ENCODE assay signal across 8 cellular contexts in genomic region chr20:43537921-43538854, GRCh38. TPM values are rescaled to one million over a fixed set of nuclear protein-coding genes. Genes with fewer than 3 reads are reported as not detected.
DNase-seq lines count a peak whose midpoint lies in the region; ATAC-seq, FAIRE-seq and TF ChIP-seq lines count a peak whose summit lies in the region.

No MANE protein-coding gene starts in this region.

- intact Hi-C loops in right cardiac atrium (cut with DNase I), result loop anchor here in 2 of 4 donors (10.0 kb wide), 2 partner anchors 537 to 547 kb away; no protein-coding TSS in a partner anchor

- FAIRE-seq in astrocyte (lab: Jason Lieb, UNC), result peak; percentile 23

- H3K27ac ChIP-seq in astrocyte (ENCODE audit: low read depth, low read length), result no peak overlapping the region
- H3K27ac ChIP-seq in right cardiac atrium (ENCODE audit: low read length), result no peak overlapping the region

- 24% methylated on average over 4 of the region's 4 CpGs for WGBS in right cardiac atrium

- H3K4me3 Mint-ChIP-seq in astrocyte (ENCODE audit: unreplicated experiment), result no peak overlapping the region

- no peaks in the 10 kb centered on the region for H3K27me3 ChIP-seq in astrocyte (ENCODE audit: insufficient read depth, low read length)
- no peaks in the 10 kb centered on the region for H3K27me3 ChIP-seq in right cardiac atrium (ENCODE audit: control insufficient read depth, insufficient read depth)

- peak; percentile 95 for TF ChIP-seq CTCF in astrocyte (IDR thresholded peaks at IDR 0.05; ENCODE audit: insufficient read depth, low read depth, low read length)

- peaks cover 5% of the 10 kb centered on the region for H3K27me3 Mint-ChIP-seq in astrocyte (ENCODE audit: low read depth, unreplicated experiment)

- H3K4me3 ChIP-seq in astrocyte (ENCODE audit: insufficient read depth, low read depth, low read length) (no peak overlapping the region), right cardiac atrium (ENCODE audit: low read length) (no peak overlapping the region)

- peaks cover 2% of the 10 kb centered on the region for H3K9me3 Mint-ChIP-seq in astrocyte (ENCODE audit: unreplicated experiment)

- no peaks in the 10 kb centered on the region for H3K4me1 ChIP-seq in astrocyte (ENCODE audit: insufficient read depth, low read length)
- H3K4me1 ChIP-seq in right cardiac atrium (ENCODE audit: control insufficient read depth, insufficient read depth, low read length), result no peaks in the 10 kb centered on the region

- no peaks in the 10 kb centered on the region for H3K79me2 ChIP-seq in astrocyte (ENCODE audit: insufficient read depth, low read length)

- no peak overlapping the region for H3K9ac ChIP-seq in astrocyte (ENCODE audit: low read length)

- H3K27ac Mint-ChIP-seq in astrocyte (ENCODE audit: unreplicated experiment), result no peak overlapping the region

- no peak overlapping the region for H2AFZ ChIP-seq in astrocyte (ENCODE audit: low read depth, low read length)

- peaks cover 7% of the 10 kb centered on the region for H4K20me1 ChIP-seq in astrocyte (ENCODE audit: insufficient read depth, low read length)

- DNase-seq in ELF-1 (ENCODE audit: low read depth, low spot score) (peak; percentile 51), LoVo (ENCODE audit: low spot score) (peak; percentile 43), SKM-1 treated with dmso at 0.1 percent for 144 hours (lab: John Stamatoyannopoulos, UW; ENCODE audit: unreplicated experiment) (peak; percentile 63), astrocyte (ENCODE audit: low read depth) (peak; percentile 27), right cardiac atrium (peak; percentile 61 to 87 (median 75)), retina (peak; percentile 67)

- ATAC-seq in right cardiac atrium, result peak; percentile 68 to 73
- ATAC-seq in HG02623 (IDR thresholded peaks at IDR 0.05; ENCODE audit: unreplicated experiment), result no peak
- no peak for ATAC-seq in GM21717 (IDR thresholded peaks at IDR 0.05; ENCODE audit: unreplicated experiment)

- H3K9me3 ChIP-seq in astrocyte (ENCODE audit: insufficient read depth, low read depth, low read length) (no peaks in the 10 kb centered on the region), right cardiac atrium (ENCODE audit: control insufficient read depth, low read length) (no peaks in the 10 kb centered on the region)

- H3K36me3 Mint-ChIP-seq in astrocyte (ENCODE audit: low read depth, unreplicated experiment), result peaks cover 14% of the 10 kb centered on the region

- no peak overlapping the region for H3K4me2 ChIP-seq in astrocyte (ENCODE audit: low read length)

- H3K36me3 ChIP-seq in astrocyte (ENCODE audit: insufficient read depth, low read length), result no peaks in the 10 kb centered on the region

- H3K4me1 Mint-ChIP-seq in astrocyte (ENCODE audit: low read depth, unreplicated experiment), result peaks cover 2% of the 10 kb centered on the region

RNA-seq across cellular contexts. Expression of gene SGK2, which starts 20.6 kb away (rescaled TPM):
- total RNA-seq in astrocyte (0.64 and 1.0 TPM in 2 replicates), right cardiac atrium (1 to 10 TPM in 1 of 4 donors, under 1 TPM in 2, not detected in 1; 0.21 to 2.9 (median 0.23) TPM)
- polyA plus RNA-seq in right cardiac atrium, result 3.6 TPM

RNA-seq across cellular contexts. Expression of gene L3MBTL1, which starts 30.7 kb away (rescaled TPM):
- total RNA-seq in astrocyte (8.4 and 13.0 TPM in 2 replicates), right cardiac atrium (1 to 10 TPM; 5.0 to 6.1 (median 6.1) TPM)
- polyA plus RNA-seq in right cardiac atrium, result 4.4 TPM

RNA-seq across cellular contexts. Expression of gene IFT52, which starts 52.5 kb away (rescaled TPM):
- total RNA-seq in astrocyte (27.0 and 34.8 TPM in 2 replicates), right cardiac atrium (10 to 100 TPM in 3 of 4 donors, 1 to 10 TPM in 1; 9.6 to 14.1 (median 11.4) TPM)
- polyA plus RNA-seq in right cardiac atrium, result 8.1 TPM

Comparison
In these comparisons a context has a peak if more than half of its experiments do, and no peak if none do; other contexts are left out.
1. ATAC-seq: peak in right cardiac atrium (2 of 2); none in HG02623 (single experiment) and GM21717 (single experiment).
2. Peak in every context shown above with its lines, with median percentiles within 50 percentile points of each other: DNase-seq.